ENCODE assay signal across 8 cellular contexts in the genomic region with DNA sequence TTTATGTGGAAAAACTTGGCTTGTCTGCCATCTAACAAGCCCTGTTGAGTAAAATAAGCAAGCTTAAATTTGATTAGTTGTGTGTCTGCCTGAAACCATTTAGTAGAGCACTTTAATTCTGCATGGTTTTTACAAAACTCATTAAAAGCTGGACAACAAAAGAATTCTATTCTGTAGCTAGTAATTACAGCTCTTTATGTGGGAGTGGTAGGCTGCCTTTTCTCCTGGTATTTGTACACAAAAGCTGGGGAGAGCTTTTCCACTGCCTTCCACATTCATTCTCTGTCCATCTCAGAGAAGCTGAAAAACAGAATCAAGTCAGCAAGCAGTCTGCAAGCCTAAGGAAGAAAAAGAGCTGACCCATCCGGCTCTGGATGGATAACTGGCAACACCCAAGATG. TPM values are rescaled to one million over a fixed set of nuclear protein-coding genes. Genes with fewer than 3 reads are reported as not detected.
DNase-seq lines count a peak whose midpoint lies in the region; ATAC-seq and TF ChIP-seq lines count a peak whose summit lies in the region.
"Had no signal": no experiment of that assay in that cellular context is flagged by ENCODE, and none has a peak within 500 bp of the region (broad histone marks: within the 10 kb centered on the region; RNA-seq: fewer than 3 reads in every experiment).

No MANE protein-coding gene starts in this region.

- H3K4me1 Mint-ChIP-seq in glutamatergic neuron (ENCODE audit: low read depth, unreplicated experiment) = peaks cover 9% of the 10 kb centered on the region
- peaks cover 46% of the 10 kb centered on the region for H3K4me1 Mint-ChIP-seq in stimulated activated naive CD8-positive, alpha-beta T cell treated with anti-CD3 and anti-CD28 coated beads, Interleukin-15, amount 100 ng/mL, for 72 hours

- H3K27me3 Mint-ChIP-seq in glutamatergic neuron (ENCODE audit: unreplicated experiment) = peaks cover 9% of the 10 kb centered on the region
- H3K27me3 Mint-ChIP-seq in stimulated activated naive CD8-positive, alpha-beta T cell treated with anti-CD3 and anti-CD28 coated beads, Interleukin-15, amount 100 ng/mL, for 72 hours = no peaks in the 10 kb centered on the region

- peak overlapping the region; percentile 82 for H3K27ac Mint-ChIP-seq in glutamatergic neuron (ENCODE audit: unreplicated experiment)
- no peak overlapping the region for H3K27ac Mint-ChIP-seq in stimulated activated naive CD8-positive, alpha-beta T cell treated with anti-CD3 and anti-CD28 coated beads, Interleukin-15, amount 100 ng/mL, for 72 hours

- peak overlapping the region; percentile 92 for H3K4me3 Mint-ChIP-seq in glutamatergic neuron (ENCODE audit: unreplicated experiment)
- H3K4me3 Mint-ChIP-seq in stimulated activated naive CD8-positive, alpha-beta T cell treated with anti-CD3 and anti-CD28 coated beads, Interleukin-15, amount 100 ng/mL, for 72 hours = peak overlapping the region; percentile 97 to 98

- no peak for ATAC-seq in stimulated activated naive CD8-positive, alpha-beta T cell treated with anti-CD3 and anti-CD28 coated beads, Interleukin-15, amount 100 ng/mL, for 72 hours
- ATAC-seq in GM18517 (IDR thresholded peaks at IDR 0.05; ENCODE audit: unreplicated experiment) = no peak
- no peak for ATAC-seq in HG03097 (IDR thresholded peaks at IDR 0.05; ENCODE audit: low FRiP score, unreplicated experiment)

- no peaks in the 10 kb centered on the region for H3K36me3 Mint-ChIP-seq in glutamatergic neuron (ENCODE audit: unreplicated experiment)

- TF ChIP-seq CTCF in WI38 (IDR thresholded peaks at IDR 0.05; ENCODE audit: low read depth, low read length) (no peak), glutamatergic neuron (IDR thresholded peaks at IDR 0.05; ENCODE audit: partially characterized antibody, unreplicated experiment) (no peak)

- H3K4me3 ChIP-seq in Jurkat, Clone E6-1 (ENCODE audit: low read length) = peak overlapping the region; percentile 74
- H3K4me3 ChIP-seq in WI38 (ENCODE audit: low read depth, low read length) = peak overlapping the region; percentile 97

- peaks cover 3% of the 10 kb centered on the region for H3K9me3 Mint-ChIP-seq in glutamatergic neuron (ENCODE audit: unreplicated experiment)
- H3K9me3 Mint-ChIP-seq in stimulated activated naive CD8-positive, alpha-beta T cell treated with anti-CD3 and anti-CD28 coated beads, Interleukin-15, amount 100 ng/mL, for 72 hours = peaks cover 0 to 5% of the 10 kb centered on the region in 2 donors

- DNase-seq in Jurkat, Clone E6-1 (ENCODE audit: low read depth, low spot score) = no peak
- no peak for DNase-seq in glutamatergic neuron
- DNase-seq in stimulated activated naive CD8-positive, alpha-beta T cell treated with anti-CD3 and anti-CD28 coated beads, Interleukin-15, amount 100 ng/mL, for 72 hours = no peak
- DNase-seq in T-helper 9 cell = no peak
- DNase-seq: NCI-H1694 treated with DMSO at 0.1 percent for 48 hours had no signal

RNA-seq across cellular contexts. Expression of a gene that starts 1.8 kb away (rescaled TPM):
- polyA plus RNA-seq in Jurkat, Clone E6-1 (2012; ENCODE audit: insufficient read depth, insufficient read length) = 27.4 TPM
- total RNA-seq in glutamatergic neuron (ENCODE audit: unreplicated experiment) = 16.2 TPM
